ENCODE assay signal across 12 cellular contexts in the genomic region with DNA sequence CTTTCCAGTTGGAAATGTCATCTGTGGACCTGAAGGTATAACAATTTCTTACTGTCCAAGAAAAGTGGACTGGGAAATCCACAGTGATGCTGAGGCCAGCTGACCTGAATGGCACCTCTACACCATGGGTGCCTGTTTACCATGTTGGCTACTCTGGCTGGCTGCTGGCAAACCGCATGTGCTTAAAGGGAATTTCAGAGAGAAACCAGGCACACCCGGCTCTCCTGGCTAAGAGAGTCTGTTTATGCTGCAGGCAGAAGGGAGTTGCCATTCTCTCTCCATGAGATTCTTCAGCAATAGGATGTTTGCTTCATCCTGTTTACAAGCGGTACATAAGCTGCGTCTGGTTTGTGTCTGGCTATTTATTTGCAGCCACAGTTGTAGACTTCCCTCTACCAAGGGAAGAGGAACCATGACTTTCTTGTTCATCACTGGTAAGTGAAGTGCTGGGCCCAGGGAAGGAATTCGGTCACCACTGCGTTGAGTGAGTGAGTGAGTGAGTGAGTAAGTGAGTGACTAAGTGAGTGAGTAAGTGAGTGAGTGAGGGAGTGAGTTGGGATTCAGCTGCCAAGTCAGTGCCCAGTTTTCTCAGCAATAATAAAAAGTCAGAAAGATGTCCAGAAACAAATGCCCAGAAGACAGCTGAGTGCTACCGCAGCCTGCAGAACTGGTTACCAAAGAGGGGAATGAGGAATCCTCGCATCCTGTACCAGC.
DNase-seq lines count a peak whose midpoint lies in the region; ATAC-seq and TF ChIP-seq lines count a peak whose summit lies in the region.
"Had no signal": no experiment of that assay in that cellular context is flagged by ENCODE, and none has a peak within 500 bp of the region (broad histone marks: within the 10 kb centered on the region; RNA-seq: fewer than 3 reads in every experiment).

No MANE protein-coding gene starts in this region.

- H3K4me1 ChIP-seq in RWPE2 (ENCODE audit: insufficient read depth, poor library complexity, severe bottlenecking) (no peaks in the 10 kb centered on the region), esophagus (ENCODE audit: control insufficient read depth in 2 of 2, insufficient read depth in 2 of 2, low read length in 1 of 2) (peaks cover 7 to 28% of the 10 kb centered on the region in 2 donors), A673 (ENCODE audit: insufficient read depth, low read length, poor library complexity, severe bottlenecking) (no peaks in the 10 kb centered on the region)
- H3K4me1 ChIP-seq: adrenal gland had no signal

- POLR2A ChIA-PET in A673 (lab: Charles Lee; ENCODE audit: low non-redundant PET): no interaction called here

- ATAC-seq in RWPE2 (ENCODE audit: low read depth) (peak; percentile 74), omental fat pad (ENCODE audit: low FRiP score) (peak; percentile 72), HG03354 (IDR thresholded peaks at IDR 0.05; ENCODE audit: poor library complexity, severe bottlenecking, unreplicated experiment) (no peak)
- ATAC-seq: Right ventricle myocardium inferior; stimulated activated naive CD8-positive, alpha-beta T cell treated with anti-CD3 and anti-CD28 coated beads, Interleukin-15, Interleukin-2, amounts not matched to agents 100 U/mL and 50 U/mL, for 24 hours had no signal

- intact Hi-C loops in A673 (cut with micrococcal nuclease; ENCODE audit: unreplicated experiment): no loop called here

- 40 to 55% methylated on average over 8 of the region's 8 CpGs for WGBS in esophagus, 2 donors

- no peak for TF ChIP-seq CTCF in RWPE2 (IDR thresholded peaks at IDR 0.05; ENCODE audit: poor library complexity, severe bottlenecking)
- TF ChIP-seq CTCF in omental fat pad (IDR thresholded peaks at IDR 0.05): no peak
- no peak for TF ChIP-seq CTCF in A673 (conservative IDR thresholded peaks at IDR 0.05; ENCODE audit: low read depth, low read length)

- BruUV-seq in A673 (replicated peaks; lab: Mats Ljungman, UMichigan): no TSS peak

- CTCF ChIA-PET in A673 (lab: Charles Lee): no interaction called here

- H3K9me3 ChIP-seq in RWPE2 (ENCODE audit: severe bottlenecking) (no peaks in the 10 kb centered on the region), esophagus (ENCODE audit: control insufficient read depth in 2 of 2, insufficient read depth in 1 of 2, low read depth in 1 of 2, low read length in 1 of 2) (no peaks in the 10 kb centered on the region), A673 (ENCODE audit: low read depth, low read length, poor library complexity, severe bottlenecking) (no peaks in the 10 kb centered on the region)
- H3K9me3 ChIP-seq: adrenal gland had no signal

- H3K36me3 ChIP-seq in RWPE2 (ENCODE audit: low read depth) (no peaks in the 10 kb centered on the region), esophagus (ENCODE audit: control insufficient read depth in 2 of 2, insufficient read depth in 2 of 2, low read length in 1 of 2) (no peaks in the 10 kb centered on the region), A673 (ENCODE audit: insufficient read depth, low read length, poor library complexity, severe bottlenecking) (no peaks in the 10 kb centered on the region)
- H3K36me3 ChIP-seq: adrenal gland had no signal

- H3K4me3 ChIP-seq in RWPE2 (ENCODE audit: severe bottlenecking): no peak overlapping the region
- H3K4me3 ChIP-seq in esophagus (ENCODE audit: low read depth in 1 of 2, low read length in 2 of 2): no peak overlapping the region
- H3K4me3 ChIP-seq in A673 (ENCODE audit: low read depth, low read length, poor library complexity, severe bottlenecking): no peak overlapping the region
- H3K4me3 ChIP-seq: adrenal gland had no signal

- H3K27ac ChIP-seq in RWPE2 (ENCODE audit: poor library complexity, severe bottlenecking): no peak overlapping the region
- H3K27ac ChIP-seq in esophagus (ENCODE audit: low read depth in 2 of 2, low read length in 1 of 2): peak overlapping the region; percentile 90 to 94
- no peak overlapping the region for H3K27ac ChIP-seq in A673 (ENCODE audit: low read depth, low read length, poor library complexity, severe bottlenecking)
- H3K27ac ChIP-seq: adrenal gland had no signal

- H3K27me3 ChIP-seq in RWPE2 (ENCODE audit: insufficient read depth, poor library complexity, severe bottlenecking) (no peaks in the 10 kb centered on the region), esophagus (ENCODE audit: control insufficient read depth in 1 of 2, insufficient read depth in 2 of 2, low read length in 2 of 2) (no peaks in the 10 kb centered on the region), A673 (replicated peaks; ENCODE audit: insufficient read depth, low read depth, low read length, poor library complexity) (no peaks in the 10 kb centered on the region)
- H3K27me3 ChIP-seq: adrenal gland had no signal

- DNase-seq in ELF-1 (ENCODE audit: low read depth, low spot score) (peak; percentile 46), RWPE2 (ENCODE audit: low spot score) (no peak), omental fat pad (ENCODE audit: low spot score) (no peak), A673 (ENCODE audit: low spot score) (no peak), medulla oblongata (ENCODE audit: extremely low spot score) (no peak)
- DNase-seq in stimulated activated naive CD4-positive, alpha-beta T cell (lab: John Stamatoyannopoulos, UW): no peak
- DNase-seq: activated CD4-positive, alpha-beta T cell treated with anti-CD3 and anti-CD28 coated beads, Interleukin-2, amount 10 ng/mL, durations not matched to agents 7 days and 5 days; adrenal gland; stimulated activated naive CD8-positive, alpha-beta T cell treated with anti-CD3 and anti-CD28 coated beads, Interleukin-15, Interleukin-2, amounts not matched to agents 100 U/mL and 50 U/mL, for 24 hours had no signal

Comparison
In these comparisons a context has a peak if more than half of its experiments do, and no peak if none do; other contexts are left out.
1. H3K27ac ChIP-seq: peak in esophagus (2 of 2); none in RWPE2 (single experiment) and A673 (single experiment).